ENCODE assay signal across 14 cellular contexts in genomic region chr2:3170792-3171455, GRCh38.
"Had no signal": no experiment of that assay in that cellular context is flagged by ENCODE, and none has a peak within 500 bp of the region (broad histone marks: within the 10 kb centered on the region; RNA-seq: fewer than 3 reads in every experiment).

No MANE protein-coding gene starts in this region.

- ATAC-seq: activated CD8-positive, alpha-beta memory T cell treated with anti-CD3 and anti-CD28 coated beads, Interleukin-2, amount 10 ng/mL, durations not matched to agents 7 days and 5 days; left lobe of liver; stimulated activated naive B cell treated with anti-CD40 and anti-IgM and Interleukin-4, amounts not matched to agents 10 μg/mL and 1 μg/mL and 100 μg/mL, for 72 hours had no signal

- H3K4me1 ChIP-seq: transverse colon had no signal

- H3K4me3 ChIP-seq: cardiac muscle cell, ovary, SK-N-MC, transverse colon had no signal

- H3K27me3 ChIP-seq: cardiac muscle cell, ovary, transverse colon had no signal

- DNase-seq: activated CD4-positive, alpha-beta memory T cell treated with anti-CD3 and anti-CD28 coated beads for 36 hours; activated CD8-positive, alpha-beta memory T cell treated with anti-CD3 and anti-CD28 coated beads, Interleukin-2, amount 10 ng/mL, durations not matched to agents 7 days and 5 days; activated naive CD4-positive, alpha-beta T cell treated with anti-CD3 and anti-CD28 coated beads, Interleukin-2, amount 50 U/mL, for 16 hours; activated T-cell treated with anti-CD3 and anti-CD28 coated beads, Interleukin-2, amount 50 U/mL, for 1 hour; mesendoderm; ovary; stimulated activated CD4-positive, alpha-beta T cell treated with anti-CD3 and anti-CD28 coated beads, Interleukin-12 subunit alpha, Interleukin-12 subunit beta, amount 100 ng/mL, for 4 hours; stimulated activated CD4-positive, alpha-beta T cell treated with anti-CD3 and anti-CD28 coated beads, Interleukin-2, amount 100 ng/mL, for 24 hours; stimulated activated naive B cell treated with anti-CD40 and anti-IgM and Interleukin-4, amounts not matched to agents 10 μg/mL and 1 μg/mL and 100 μg/mL, for 72 hours; substantia nigra; transverse colon had no signal

- H3K36me3 ChIP-seq: cardiac muscle cell, ovary, transverse colon had no signal

- H3K27ac ChIP-seq: cardiac muscle cell, ovary, SK-N-MC, transverse colon had no signal

- H3K9me3 ChIP-seq: ovary, transverse colon had no signal
